Comparison of ENCODE assay signal across 20 cellular contexts in the genomic region with DNA sequence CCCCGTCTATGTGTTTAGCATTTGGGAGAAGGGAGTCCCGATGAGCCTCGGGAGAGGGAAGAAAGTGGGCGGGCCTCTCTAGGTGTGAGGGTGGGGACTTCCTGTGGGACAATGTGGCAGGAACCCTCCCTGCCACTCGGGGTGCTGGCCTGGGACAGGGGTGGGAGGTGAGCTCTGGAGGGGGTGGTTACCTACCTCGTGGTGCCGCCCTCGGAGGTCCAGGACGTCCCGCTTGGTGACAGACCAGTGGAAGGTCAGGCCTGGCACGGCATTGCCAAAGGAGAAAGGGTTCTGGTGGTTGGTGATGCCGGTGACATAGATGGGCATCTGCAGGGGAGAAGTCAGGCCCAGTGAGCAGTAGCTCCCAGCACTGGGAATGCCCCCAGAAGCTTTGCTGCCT.
"Had no signal": no experiment of that assay in that cellular context is flagged by ENCODE, and none has a peak within 500 bp of the region (broad histone marks: within the 10 kb centered on the region; RNA-seq: fewer than 3 reads in every experiment).

No MANE protein-coding gene starts in this region.

- H3K79me2 ChIP-seq: parathyroid adenoma had no signal

- H3K4me2 ChIP-seq: SK-N-SH had no signal

- H3K4me3 ChIP-seq: ascending aorta, gastroesophageal sphincter, heart right ventricle, tibial nerve had no signal

- H3K4me3 Mint-ChIP-seq: activated T-helper 1 cell treated with anti-CD3 and anti-CD28 coated beads, Interleukin-12 subunit alpha, Interleukin-12 subunit beta, Interleukin-2, Interleukin-4 antibody, amounts not matched to agents 30 ng/mL and 10 ng/mL and 1 ng/mL, durations not matched to agents 14 hours and 24 hours and 36 hours; endodermal cell had no signal

- H2AFZ ChIP-seq: parathyroid adenoma had no signal

- H3K27ac ChIP-seq: ascending aorta, gastroesophageal sphincter, heart right ventricle, neutrophil, parathyroid adenoma, tibial nerve, VCaP had no signal

- H3K9ac ChIP-seq: parathyroid adenoma, SK-N-SH had no signal

- H3K9me2 ChIP-seq: SK-N-SH had no signal

- FAIRE-seq: bronchial epithelial cell, islet of Langerhans had no signal

- H3K9me3 ChIP-seq: ascending aorta, gastroesophageal sphincter, heart right ventricle, neutrophil, SK-N-SH, tibial nerve had no signal

- ATAC-seq: gastroesophageal sphincter, heart right ventricle had no signal

- H3K4me1 Mint-ChIP-seq: endodermal cell had no signal

- H3K9me3 Mint-ChIP-seq: activated T-helper 1 cell treated with anti-CD3 and anti-CD28 coated beads, Interleukin-12 subunit alpha, Interleukin-12 subunit beta, Interleukin-2, Interleukin-4 antibody, amounts not matched to agents 30 ng/mL and 10 ng/mL and 1 ng/mL, durations not matched to agents 14 hours and 24 hours and 36 hours; endodermal cell; naive B cell had no signal

- H3K27me3 Mint-ChIP-seq: naive B cell had no signal

- H3K27ac Mint-ChIP-seq: activated T-helper 1 cell treated with anti-CD3 and anti-CD28 coated beads, Interleukin-12 subunit alpha, Interleukin-12 subunit beta, Interleukin-2, Interleukin-4 antibody, amounts not matched to agents 30 ng/mL and 10 ng/mL and 1 ng/mL, durations not matched to agents 14 hours and 24 hours and 36 hours; endodermal cell had no signal

- H3K36me3 ChIP-seq: ascending aorta had no signal

- H3K27me3 ChIP-seq: ascending aorta, gastroesophageal sphincter, neutrophil, tibial nerve had no signal

- DNase-seq: activated CD8-positive, alpha-beta memory T cell treated with anti-CD3 and anti-CD28 coated beads, Interleukin-2, amount 50 U/mL, for 48 hours; activated naive CD4-positive, alpha-beta T cell treated with Interleukin-2 at 50 U/mL for 16 hours; endodermal cell; heart right ventricle; naive B cell; retina; SK-N-SH; stimulated activated CD4-positive, alpha-beta T cell treated with anti-CD3 and anti-CD28 coated beads, Interleukin-12 subunit alpha, Interleukin-12 subunit beta, amount 100 ng/mL, for 4 hours; stimulated activated CD4-positive, alpha-beta T cell treated with anti-CD3 and anti-CD28 coated beads, Interleukin-2, amount 100 ng/mL, for 24 hours; substantia nigra; T-helper 1 cell had no signal

- H3K4me1 ChIP-seq: ascending aorta, gastroesophageal sphincter, heart right ventricle, parathyroid adenoma, tibial nerve had no signal
